2 cellular contexts compared by ENCODE assay signal in the genomic region with DNA sequence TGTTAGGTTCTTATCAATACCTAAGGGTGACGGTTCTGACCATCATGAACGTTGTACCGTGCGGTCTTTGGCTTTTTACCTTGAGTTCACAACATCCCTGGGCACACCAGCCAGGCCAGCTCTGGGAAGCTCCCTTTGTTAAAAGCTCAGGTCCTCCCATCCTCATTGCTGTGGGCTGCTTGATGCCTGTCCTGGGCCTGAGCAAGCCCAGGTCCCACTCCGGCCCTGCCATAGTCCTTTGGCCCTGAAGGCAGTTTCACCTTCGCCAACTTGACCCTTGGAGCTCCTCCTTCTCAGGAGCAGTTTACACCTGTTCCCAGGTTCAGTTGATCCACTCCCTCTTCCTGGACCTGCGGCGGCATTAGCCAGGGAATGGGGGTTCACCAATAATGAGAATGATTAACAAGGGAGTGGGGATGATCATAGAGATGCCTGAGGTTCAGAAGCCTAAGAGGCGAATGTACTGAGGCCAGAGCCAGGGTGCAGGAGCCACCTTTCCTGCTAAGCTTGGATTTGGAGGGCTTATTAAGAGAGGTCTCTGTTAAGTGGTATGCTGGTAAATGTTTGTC.
TF ChIP-seq lines count a peak whose summit lies in the region.

No MANE protein-coding gene starts in this region.

TF ChIP-seq in GM23338, 12 proteins besides CTCF, POLR2A, EP300 and RAD21:
- TF ChIP-seq JUNB (IDR thresholded peaks at IDR 0.05; ENCODE audit: unreplicated experiment) (no peak), POLR2AphosphoS5 (IDR thresholded peaks at IDR 0.05; ENCODE audit: low read depth) (peak; percentile 7; the same call in 1 of the 2 replicates), ZNF462 (CRISPR knock-in tag; IDR thresholded peaks at IDR 0.05) (no peak)
TF ChIP-seq in GM23338: peak in this region for 1.

TF ChIP-seq in GM12878, 131 proteins besides CTCF, POLR2A, EP300 and RAD21:
- no peak for TF ChIP-seq PML (IDR thresholded peaks at IDR 0.05; ENCODE audit: low read length)
- TF ChIP-seq SKIL (IDR thresholded peaks at IDR 0.05; ENCODE audit: low read depth, poor library complexity, severe bottlenecking) = no peak
